1 cellular context compared by ENCODE assay signal in the genomic region with DNA sequence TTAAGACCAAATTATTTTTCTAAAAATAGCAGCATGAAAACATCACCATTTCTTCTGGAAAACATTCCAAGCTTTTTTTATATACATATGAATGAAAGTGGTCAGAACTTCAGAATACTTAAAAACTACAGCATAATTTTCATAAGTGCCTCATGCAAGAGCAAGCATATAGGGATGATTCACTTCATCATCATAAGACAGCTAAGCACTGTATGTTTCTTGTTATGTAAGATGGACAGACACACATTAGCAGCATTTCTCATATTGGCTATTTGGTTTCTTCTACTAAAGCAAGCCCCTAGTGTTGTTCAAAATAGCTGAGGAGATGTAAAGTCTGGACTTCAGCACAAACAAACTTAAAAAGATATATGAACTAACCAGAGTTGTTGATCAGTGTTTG.
TF ChIP-seq lines count a peak whose summit lies in the region.

No MANE protein-coding gene starts in this region.

TF ChIP-seq in IMR-90, 13 proteins besides CTCF, POLR2A, EP300 and RAD21 (continued from another document):
- TF ChIP-seq BHLHE40 (IDR thresholded peaks at IDR 0.05; ENCODE audit: low read depth, low read length) (no peak), SMC3 (IDR thresholded peaks at IDR 0.05; ENCODE audit: low read depth, low read length) (no peak), CHD1 (IDR thresholded peaks at IDR 0.05; ENCODE audit: low read depth, low read length) (no peak), FOS (IDR thresholded peaks at IDR 0.05; ENCODE audit: low read depth, low read length) (no peak), RCOR1 (IDR thresholded peaks at IDR 0.05; ENCODE audit: insufficient replicate concordance, low read length) (no peak), RFX5 (IDR thresholded peaks at IDR 0.05; ENCODE audit: low read depth, low read length) (no peak), MXI1 (IDR thresholded peaks at IDR 0.05; ENCODE audit: borderline replicate concordance, low read depth, low read length) (no peak), MAFK (IDR thresholded peaks at IDR 0.05; ENCODE audit: low read depth, low read length) (no peak), CEBPB (IDR thresholded peaks at IDR 0.05; ENCODE audit: low read depth, low read length) (no peak)
- TF ChIP-seq, protein P1, sequence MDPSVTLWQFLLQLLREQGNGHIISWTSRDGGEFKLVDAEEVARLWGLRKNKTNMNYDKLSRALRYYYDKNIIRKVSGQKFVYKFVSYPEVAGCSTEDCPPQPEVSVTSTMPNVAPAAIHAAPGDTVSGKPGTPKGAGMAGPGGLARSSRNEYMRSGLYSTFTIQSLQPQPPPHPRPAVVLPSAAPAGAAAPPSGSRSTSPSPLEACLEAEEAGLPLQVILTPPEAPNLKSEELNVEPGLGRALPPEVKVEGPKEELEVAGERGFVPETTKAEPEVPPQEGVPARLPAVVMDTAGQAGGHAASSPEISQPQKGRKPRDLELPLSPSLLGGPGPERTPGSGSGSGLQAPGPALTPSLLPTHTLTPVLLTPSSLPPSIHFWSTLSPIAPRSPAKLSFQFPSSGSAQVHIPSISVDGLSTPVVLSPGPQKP (IDR thresholded peaks at IDR 0.05; ENCODE audit: borderline replicate concordance, low read depth, low read length) = no peak
TF ChIP-seq in IMR-90: peak in this region for 0.
